1 cellular context compared by ENCODE assay signal in the genomic region with DNA sequence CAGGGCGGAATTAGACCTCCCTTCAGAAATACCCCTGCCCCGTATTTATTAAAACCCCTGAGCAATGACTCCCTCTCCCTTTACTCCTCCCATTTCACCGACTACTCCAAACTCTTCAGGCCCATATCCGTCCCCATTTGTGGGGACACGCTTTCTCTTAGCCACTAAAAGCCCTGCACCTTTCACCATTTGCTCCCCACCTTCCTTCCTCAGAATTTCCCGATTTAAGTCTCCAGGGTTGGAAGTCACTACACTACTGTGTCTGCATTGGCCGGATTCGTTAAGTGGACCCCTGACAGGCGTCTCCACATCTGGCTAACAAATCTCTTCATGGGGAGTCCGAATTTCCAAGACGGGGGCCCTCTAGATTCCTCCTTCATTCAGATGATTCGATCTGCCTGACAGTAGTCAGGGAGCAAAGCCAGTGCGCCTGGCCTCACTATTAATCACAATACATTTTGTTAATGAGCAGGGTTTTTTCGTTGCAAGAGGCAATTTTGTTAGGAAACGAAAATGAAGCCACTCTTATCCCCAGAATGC.
TF ChIP-seq lines count a peak whose summit lies in the region.

No MANE protein-coding gene starts in this region.

TF ChIP-seq in H1, 55 proteins besides CTCF, POLR2A, EP300 and RAD21:
- no peak for TF ChIP-seq SIN3A (conservative IDR thresholded peaks at IDR 0.05 in 1 of 2, IDR thresholded peaks at IDR 0.05 in 1 of 2; ENCODE audit: low read depth in 1 of 2, low read length in 2 of 2)
- TF ChIP-seq TAF1 (IDR thresholded peaks at IDR 0.05; ENCODE audit: low read depth, low read length), result no peak
- no peak for TF ChIP-seq HDAC2 (IDR thresholded peaks at IDR 0.05; ENCODE audit: borderline replicate concordance in 1 of 2, low read depth in 2 of 2, low read length in 2 of 2)
- TF ChIP-seq, protein P1, sequence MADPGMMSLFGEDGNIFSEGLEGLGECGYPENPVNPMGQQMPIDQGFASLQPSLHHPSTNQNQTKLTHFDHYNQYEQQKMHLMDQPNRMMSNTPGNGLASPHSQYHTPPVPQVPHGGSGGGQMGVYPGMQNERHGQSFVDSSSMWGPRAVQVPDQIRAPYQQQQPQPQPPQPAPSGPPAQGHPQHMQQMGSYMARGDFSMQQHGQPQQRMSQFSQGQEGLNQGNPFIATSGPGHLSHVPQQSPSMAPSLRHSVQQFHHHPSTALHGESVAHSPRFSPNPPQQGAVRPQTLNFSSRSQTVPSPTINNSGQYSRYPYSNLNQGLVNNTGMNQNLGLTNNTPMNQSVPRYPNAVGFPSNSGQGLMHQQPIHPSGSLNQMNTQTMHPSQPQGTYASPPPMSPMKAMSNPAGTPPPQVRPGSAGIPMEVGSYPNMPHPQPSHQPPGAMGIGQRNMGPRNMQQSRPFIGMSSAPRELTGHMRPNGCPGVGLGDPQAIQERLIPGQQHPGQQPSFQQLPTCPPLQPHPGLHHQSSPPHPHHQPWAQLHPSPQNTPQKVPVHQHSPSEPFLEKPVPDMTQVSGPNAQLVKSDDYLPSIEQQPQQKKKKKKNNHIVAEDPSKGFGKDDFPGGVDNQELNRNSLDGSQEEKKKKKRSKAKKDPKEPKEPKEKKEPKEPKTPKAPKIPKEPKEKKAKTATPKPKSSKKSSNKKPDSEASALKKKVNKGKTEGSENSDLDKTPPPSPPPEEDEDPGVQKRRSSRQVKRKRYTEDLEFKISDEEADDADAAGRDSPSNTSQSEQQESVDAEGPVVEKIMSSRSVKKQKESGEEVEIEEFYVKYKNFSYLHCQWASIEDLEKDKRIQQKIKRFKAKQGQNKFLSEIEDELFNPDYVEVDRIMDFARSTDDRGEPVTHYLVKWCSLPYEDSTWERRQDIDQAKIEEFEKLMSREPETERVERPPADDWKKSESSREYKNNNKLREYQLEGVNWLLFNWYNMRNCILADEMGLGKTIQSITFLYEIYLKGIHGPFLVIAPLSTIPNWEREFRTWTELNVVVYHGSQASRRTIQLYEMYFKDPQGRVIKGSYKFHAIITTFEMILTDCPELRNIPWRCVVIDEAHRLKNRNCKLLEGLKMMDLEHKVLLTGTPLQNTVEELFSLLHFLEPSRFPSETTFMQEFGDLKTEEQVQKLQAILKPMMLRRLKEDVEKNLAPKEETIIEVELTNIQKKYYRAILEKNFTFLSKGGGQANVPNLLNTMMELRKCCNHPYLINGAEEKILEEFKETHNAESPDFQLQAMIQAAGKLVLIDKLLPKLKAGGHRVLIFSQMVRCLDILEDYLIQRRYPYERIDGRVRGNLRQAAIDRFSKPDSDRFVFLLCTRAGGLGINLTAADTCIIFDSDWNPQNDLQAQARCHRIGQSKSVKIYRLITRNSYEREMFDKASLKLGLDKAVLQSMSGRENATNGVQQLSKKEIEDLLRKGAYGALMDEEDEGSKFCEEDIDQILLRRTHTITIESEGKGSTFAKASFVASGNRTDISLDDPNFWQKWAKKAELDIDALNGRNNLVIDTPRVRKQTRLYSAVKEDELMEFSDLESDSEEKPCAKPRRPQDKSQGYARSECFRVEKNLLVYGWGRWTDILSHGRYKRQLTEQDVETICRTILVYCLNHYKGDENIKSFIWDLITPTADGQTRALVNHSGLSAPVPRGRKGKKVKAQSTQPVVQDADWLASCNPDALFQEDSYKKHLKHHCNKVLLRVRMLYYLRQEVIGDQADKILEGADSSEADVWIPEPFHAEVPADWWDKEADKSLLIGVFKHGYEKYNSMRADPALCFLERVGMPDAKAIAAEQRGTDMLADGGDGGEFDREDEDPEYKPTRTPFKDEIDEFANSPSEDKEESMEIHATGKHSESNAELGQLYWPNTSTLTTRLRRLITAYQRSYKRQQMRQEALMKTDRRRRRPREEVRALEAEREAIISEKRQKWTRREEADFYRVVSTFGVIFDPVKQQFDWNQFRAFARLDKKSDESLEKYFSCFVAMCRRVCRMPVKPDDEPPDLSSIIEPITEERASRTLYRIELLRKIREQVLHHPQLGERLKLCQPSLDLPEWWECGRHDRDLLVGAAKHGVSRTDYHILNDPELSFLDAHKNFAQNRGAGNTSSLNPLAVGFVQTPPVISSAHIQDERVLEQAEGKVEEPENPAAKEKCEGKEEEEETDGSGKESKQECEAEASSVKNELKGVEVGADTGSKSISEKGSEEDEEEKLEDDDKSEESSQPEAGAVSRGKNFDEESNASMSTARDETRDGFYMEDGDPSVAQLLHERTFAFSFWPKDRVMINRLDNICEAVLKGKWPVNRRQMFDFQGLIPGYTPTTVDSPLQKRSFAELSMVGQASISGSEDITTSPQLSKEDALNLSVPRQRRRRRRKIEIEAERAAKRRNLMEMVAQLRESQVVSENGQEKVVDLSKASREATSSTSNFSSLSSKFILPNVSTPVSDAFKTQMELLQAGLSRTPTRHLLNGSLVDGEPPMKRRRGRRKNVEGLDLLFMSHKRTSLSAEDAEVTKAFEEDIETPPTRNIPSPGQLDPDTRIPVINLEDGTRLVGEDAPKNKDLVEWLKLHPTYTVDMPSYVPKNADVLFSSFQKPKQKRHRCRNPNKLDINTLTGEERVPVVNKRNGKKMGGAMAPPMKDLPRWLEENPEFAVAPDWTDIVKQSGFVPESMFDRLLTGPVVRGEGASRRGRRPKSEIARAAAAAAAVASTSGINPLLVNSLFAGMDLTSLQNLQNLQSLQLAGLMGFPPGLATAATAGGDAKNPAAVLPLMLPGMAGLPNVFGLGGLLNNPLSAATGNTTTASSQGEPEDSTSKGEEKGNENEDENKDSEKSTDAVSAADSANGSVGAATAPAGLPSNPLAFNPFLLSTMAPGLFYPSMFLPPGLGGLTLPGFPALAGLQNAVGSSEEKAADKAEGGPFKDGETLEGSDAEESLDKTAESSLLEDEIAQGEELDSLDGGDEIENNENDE (IDR thresholded peaks at IDR 0.05; ENCODE audit: insufficient replicate concordance, low read length), result no peak
- TF ChIP-seq KDM1A (IDR thresholded peaks at IDR 0.05; ENCODE audit: borderline replicate concordance, low read length), result no peak
- peak; percentile 44; the same call in 1 of the 2 replicates for TF ChIP-seq SUZ12 (IDR thresholded peaks at IDR 0.05; ENCODE audit: low read length)
